ENCODE assay signal across 1 cellular context in the genomic region with DNA sequence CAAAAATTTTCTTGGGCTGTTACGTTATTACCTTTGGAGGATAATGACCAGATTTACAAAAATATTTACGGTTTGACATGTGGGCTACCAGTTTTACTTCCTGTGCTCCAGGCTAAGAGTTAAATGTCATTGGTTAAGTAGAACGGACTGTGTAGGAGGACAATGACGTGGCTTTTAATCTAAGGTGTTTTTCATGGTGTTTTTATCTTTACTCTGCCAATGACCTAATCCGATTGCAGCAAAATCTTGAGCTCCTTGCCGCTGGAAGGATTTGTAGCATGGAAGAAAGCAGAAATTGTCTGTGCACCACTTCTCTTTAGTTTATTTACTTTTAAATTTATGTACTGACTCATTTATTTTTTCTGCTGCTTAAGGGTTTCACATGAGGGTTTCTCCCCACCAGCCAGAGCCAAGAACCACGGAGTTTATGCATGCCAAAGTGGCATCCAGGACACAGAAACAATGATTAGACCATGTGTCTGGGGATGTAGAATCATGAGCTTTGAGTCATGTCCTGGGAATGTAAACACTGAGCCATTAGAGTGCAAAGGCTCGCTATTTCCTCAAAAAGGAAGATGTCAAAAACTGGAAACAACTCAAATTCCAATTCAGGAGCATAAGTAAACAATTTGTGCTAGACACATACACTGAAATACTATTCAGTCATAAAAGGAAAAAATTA.
TF ChIP-seq lines count a peak whose summit lies in the region.

No MANE protein-coding gene starts in this region.

TF ChIP-seq in HepG2, 621 proteins besides CTCF, POLR2A, EP300 and RAD21 (continued from another document and continues in another):
- no peak for TF ChIP-seq ZFP91 (CRISPR knock-in tag; IDR thresholded peaks at IDR 0.05; ENCODE audit: borderline replicate concordance)
- 0 out of 2 replicates have a peak, but pooled peaks have one; percentile 22 for TF ChIP-seq SMARCC2 (IDR thresholded peaks at IDR 0.05)
- TF ChIP-seq ZNF124 (CRISPR knock-in tag; IDR thresholded peaks at IDR 0.05), result 0 out of 2 replicates have a peak, but pooled peaks have one; percentile 39
- TF ChIP-seq KAT8 (CRISPR knock-in tag; IDR thresholded peaks at IDR 0.05), result peak; percentile 76
- no peak for TF ChIP-seq ZNF775 (CRISPR knock-in tag; IDR thresholded peaks at IDR 0.05; ENCODE audit: borderline replicate concordance)
- TF ChIP-seq, protein P1, sequence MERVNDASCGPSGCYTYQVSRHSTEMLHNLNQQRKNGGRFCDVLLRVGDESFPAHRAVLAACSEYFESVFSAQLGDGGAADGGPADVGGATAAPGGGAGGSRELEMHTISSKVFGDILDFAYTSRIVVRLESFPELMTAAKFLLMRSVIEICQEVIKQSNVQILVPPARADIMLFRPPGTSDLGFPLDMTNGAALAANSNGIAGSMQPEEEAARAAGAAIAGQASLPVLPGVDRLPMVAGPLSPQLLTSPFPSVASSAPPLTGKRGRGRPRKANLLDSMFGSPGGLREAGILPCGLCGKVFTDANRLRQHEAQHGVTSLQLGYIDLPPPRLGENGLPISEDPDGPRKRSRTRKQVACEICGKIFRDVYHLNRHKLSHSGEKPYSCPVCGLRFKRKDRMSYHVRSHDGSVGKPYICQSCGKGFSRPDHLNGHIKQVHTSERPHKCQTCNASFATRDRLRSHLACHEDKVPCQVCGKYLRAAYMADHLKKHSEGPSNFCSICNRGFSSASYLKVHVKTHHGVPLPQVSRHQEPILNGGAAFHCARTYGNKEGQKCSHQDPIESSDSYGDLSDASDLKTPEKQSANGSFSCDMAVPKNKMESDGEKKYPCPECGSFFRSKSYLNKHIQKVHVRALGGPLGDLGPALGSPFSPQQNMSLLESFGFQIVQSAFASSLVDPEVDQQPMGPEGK (CRISPR knock-in tag; IDR thresholded peaks at IDR 0.05), result 0 out of 2 replicates have a peak, but pooled peaks have one; percentile 10
- TF ChIP-seq ZNF3 (CRISPR knock-in tag; IDR thresholded peaks at IDR 0.05), result no peak
- TF ChIP-seq, protein P2, sequence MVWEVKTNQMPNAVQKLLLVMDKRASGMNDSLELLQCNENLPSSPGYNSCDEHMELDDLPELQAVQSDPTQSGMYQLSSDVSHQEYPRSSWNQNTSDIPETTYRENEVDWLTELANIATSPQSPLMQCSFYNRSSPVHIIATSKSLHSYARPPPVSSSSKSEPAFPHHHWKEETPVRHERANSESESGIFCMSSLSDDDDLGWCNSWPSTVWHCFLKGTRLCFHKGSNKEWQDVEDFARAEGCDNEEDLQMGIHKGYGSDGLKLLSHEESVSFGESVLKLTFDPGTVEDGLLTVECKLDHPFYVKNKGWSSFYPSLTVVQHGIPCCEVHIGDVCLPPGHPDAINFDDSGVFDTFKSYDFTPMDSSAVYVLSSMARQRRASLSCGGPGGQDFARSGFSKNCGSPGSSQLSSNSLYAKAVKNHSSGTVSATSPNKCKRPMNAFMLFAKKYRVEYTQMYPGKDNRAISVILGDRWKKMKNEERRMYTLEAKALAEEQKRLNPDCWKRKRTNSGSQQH (CRISPR knock-in tag; IDR thresholded peaks at IDR 0.05; ENCODE audit: low read depth), result no peak
- peak; percentile 79 for TF ChIP-seq CREM (IDR thresholded peaks at IDR 0.05)
- TF ChIP-seq CREM (CRISPR knock-in tag; IDR thresholded peaks at IDR 0.05), result no peak
- TF ChIP-seq MTF1 (CRISPR knock-in tag; IDR thresholded peaks at IDR 0.05), result 0 out of 2 replicates have a peak, but pooled peaks have one; percentile 52
- no peak for TF ChIP-seq TRAFD1 (CRISPR knock-in tag; IDR thresholded peaks at IDR 0.05; ENCODE audit: borderline replicate concordance)
- no peak for TF ChIP-seq EZH2 (conservative IDR thresholded peaks at IDR 0.05; ENCODE audit: low read depth, low read length)
- no peak for TF ChIP-seq ZNF367 (CRISPR knock-in tag; IDR thresholded peaks at IDR 0.05; ENCODE audit: borderline replicate concordance)
- TF ChIP-seq ZNF160 (CRISPR knock-in tag; IDR thresholded peaks at IDR 0.05), result peak; percentile 35; the same call in 1 of the 2 replicates
- TF ChIP-seq, protein P3, sequence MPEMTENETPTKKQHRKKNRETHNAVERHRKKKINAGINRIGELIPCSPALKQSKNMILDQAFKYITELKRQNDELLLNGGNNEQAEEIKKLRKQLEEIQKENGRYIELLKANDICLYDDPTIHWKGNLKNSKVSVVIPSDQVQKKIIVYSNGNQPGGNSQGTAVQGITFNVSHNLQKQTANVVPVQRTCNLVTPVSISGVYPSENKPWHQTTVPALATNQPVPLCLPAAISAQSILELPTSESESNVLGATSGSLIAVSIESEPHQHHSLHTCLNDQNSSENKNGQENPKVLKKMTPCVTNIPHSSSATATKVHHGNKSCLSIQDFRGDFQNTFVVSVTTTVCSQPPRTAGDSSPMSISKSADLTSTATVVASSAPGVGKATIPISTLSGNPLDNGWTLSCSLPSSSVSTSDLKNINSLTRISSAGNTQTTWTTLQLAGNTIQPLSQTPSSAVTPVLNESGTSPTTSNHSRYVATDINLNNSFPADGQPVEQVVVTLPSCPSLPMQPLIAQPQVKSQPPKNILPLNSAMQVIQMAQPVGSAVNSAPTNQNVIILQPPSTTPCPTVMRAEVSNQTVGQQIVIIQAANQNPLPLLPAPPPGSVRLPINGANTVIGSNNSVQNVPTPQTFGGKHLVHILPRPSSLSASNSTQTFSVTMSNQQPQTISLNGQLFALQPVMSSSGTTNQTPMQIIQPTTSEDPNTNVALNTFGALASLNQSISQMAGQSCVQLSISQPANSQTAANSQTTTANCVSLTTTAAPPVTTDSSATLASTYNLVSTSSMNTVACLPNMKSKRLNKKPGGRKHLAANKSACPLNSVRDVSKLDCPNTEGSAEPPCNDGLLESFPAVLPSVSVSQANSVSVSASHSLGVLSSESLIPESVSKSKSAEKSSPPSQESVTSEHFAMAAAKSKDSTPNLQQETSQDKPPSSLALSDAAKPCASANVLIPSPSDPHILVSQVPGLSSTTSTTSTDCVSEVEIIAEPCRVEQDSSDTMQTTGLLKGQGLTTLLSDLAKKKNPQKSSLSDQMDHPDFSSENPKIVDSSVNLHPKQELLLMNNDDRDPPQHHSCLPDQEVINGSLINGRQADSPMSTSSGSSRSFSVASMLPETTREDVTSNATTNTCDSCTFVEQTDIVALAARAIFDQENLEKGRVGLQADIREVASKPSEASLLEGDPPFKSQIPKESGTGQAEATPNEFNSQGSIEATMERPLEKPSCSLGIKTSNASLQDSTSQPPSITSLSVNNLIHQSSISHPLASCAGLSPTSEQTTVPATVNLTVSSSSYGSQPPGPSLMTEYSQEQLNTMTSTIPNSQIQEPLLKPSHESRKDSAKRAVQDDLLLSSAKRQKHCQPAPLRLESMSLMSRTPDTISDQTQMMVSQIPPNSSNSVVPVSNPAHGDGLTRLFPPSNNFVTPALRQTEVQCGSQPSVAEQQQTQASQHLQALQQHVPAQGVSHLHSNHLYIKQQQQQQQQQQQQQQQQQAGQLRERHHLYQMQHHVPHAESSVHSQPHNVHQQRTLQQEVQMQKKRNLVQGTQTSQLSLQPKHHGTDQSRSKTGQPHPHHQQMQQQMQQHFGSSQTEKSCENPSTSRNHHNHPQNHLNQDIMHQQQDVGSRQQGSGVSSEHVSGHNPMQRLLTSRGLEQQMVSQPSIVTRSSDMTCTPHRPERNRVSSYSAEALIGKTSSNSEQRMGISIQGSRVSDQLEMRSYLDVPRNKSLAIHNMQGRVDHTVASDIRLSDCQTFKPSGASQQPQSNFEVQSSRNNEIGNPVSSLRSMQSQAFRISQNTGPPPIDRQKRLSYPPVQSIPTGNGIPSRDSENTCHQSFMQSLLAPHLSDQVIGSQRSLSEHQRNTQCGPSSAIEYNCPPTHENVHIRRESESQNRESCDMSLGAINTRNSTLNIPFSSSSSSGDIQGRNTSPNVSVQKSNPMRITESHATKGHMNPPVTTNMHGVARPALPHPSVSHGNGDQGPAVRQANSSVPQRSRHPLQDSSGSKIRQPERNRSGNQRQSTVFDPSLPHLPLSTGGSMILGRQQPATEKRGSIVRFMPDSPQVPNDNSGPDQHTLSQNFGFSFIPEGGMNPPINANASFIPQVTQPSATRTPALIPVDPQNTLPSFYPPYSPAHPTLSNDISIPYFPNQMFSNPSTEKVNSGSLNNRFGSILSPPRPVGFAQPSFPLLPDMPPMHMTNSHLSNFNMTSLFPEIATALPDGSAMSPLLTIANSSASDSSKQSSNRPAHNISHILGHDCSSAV (CRISPR knock-in tag; IDR thresholded peaks at IDR 0.05; ENCODE audit: borderline replicate concordance), result no peak
- peak; percentile 91; the same call in 1 of the 2 replicates for TF ChIP-seq EHMT2 (IDR thresholded peaks at IDR 0.05; ENCODE audit: borderline replicate concordance, low read depth, low read length)
- TF ChIP-seq ZNF280D (CRISPR knock-in tag; IDR thresholded peaks at IDR 0.05), result peak; percentile 54; the same call in 1 of the 2 replicates
- peak; percentile 57; the same call in 1 of the 2 replicates for TF ChIP-seq ZKSCAN8 (CRISPR knock-in tag; IDR thresholded peaks at IDR 0.05; ENCODE audit: borderline replicate concordance)
- TF ChIP-seq MXI1 (IDR thresholded peaks at IDR 0.05; ENCODE audit: borderline replicate concordance, low read depth, low read length), result peak; percentile 46; the same call in 1 of the 3 replicates
- no peak for TF ChIP-seq SRSF4 (IDR thresholded peaks at IDR 0.05; ENCODE audit: low read depth, low read length, poor library complexity, severe bottlenecking)
- TF ChIP-seq, protein P4, sequence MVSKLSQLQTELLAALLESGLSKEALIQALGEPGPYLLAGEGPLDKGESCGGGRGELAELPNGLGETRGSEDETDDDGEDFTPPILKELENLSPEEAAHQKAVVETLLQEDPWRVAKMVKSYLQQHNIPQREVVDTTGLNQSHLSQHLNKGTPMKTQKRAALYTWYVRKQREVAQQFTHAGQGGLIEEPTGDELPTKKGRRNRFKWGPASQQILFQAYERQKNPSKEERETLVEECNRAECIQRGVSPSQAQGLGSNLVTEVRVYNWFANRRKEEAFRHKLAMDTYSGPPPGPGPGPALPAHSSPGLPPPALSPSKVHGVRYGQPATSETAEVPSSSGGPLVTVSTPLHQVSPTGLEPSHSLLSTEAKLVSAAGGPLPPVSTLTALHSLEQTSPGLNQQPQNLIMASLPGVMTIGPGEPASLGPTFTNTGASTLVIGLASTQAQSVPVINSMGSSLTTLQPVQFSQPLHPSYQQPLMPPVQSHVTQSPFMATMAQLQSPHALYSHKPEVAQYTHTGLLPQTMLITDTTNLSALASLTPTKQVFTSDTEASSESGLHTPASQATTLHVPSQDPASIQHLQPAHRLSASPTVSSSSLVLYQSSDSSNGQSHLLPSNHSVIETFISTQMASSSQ (IDR thresholded peaks at IDR 0.05; ENCODE audit: low read depth), result peak; percentile 26; the same call in 1 of the 2 replicates
- TF ChIP-seq, protein P4 (CRISPR knock-in tag; IDR thresholded peaks at IDR 0.05; ENCODE audit: borderline replicate concordance), result peak; percentile 31; the same call in 1 of the 2 replicates
- TF ChIP-seq ZFP62 (CRISPR knock-in tag; IDR thresholded peaks at IDR 0.05), result no peak
- TF ChIP-seq PITX1 (CRISPR knock-in tag; IDR thresholded peaks at IDR 0.05), result peak; percentile 68; the same call in 1 of the 2 replicates
